ENCODE assay signal across 1 cellular context in genomic region chr10:103545366-103545765, GRCh38.
TF ChIP-seq lines count a peak whose summit lies in the region.

No MANE protein-coding gene starts in this region.

TF ChIP-seq in SK-N-SH, 30 proteins besides CTCF, POLR2A, EP300 and RAD21 (continued from another document):
- TF ChIP-seq, protein P1, sequence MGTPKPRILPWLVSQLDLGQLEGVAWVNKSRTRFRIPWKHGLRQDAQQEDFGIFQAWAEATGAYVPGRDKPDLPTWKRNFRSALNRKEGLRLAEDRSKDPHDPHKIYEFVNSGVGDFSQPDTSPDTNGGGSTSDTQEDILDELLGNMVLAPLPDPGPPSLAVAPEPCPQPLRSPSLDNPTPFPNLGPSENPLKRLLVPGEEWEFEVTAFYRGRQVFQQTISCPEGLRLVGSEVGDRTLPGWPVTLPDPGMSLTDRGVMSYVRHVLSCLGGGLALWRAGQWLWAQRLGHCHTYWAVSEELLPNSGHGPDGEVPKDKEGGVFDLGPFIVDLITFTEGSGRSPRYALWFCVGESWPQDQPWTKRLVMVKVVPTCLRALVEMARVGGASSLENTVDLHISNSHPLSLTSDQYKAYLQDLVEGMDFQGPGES (IDR thresholded peaks at IDR 0.05; ENCODE audit: low read depth, low read length): no peak
- TF ChIP-seq SMC3 (IDR thresholded peaks at IDR 0.05; ENCODE audit: low read depth, low read length) (no peak), RCOR1 (IDR thresholded peaks at IDR 0.05; ENCODE audit: low read length) (no peak), TAF1 (IDR thresholded peaks at IDR 0.05; ENCODE audit: borderline replicate concordance, low read depth, low read length) (no peak), FOSL2 (IDR thresholded peaks at IDR 0.05; ENCODE audit: borderline replicate concordance, low read depth) (no peak), SIN3A (IDR thresholded peaks at IDR 0.05; ENCODE audit: borderline replicate concordance, low read depth, low read length) (no peak), MAX (IDR thresholded peaks at IDR 0.05; ENCODE audit: low read depth) (no peak), NFIC (IDR thresholded peaks at IDR 0.05; ENCODE audit: borderline replicate concordance) (no peak), MEF2A (IDR thresholded peaks at IDR 0.05; ENCODE audit: borderline replicate concordance, low read depth) (no peak), EZH2phosphoT487 (IDR thresholded peaks at IDR 0.05; ENCODE audit: borderline replicate concordance, low read depth) (no peak), ZBTB33 (IDR thresholded peaks at IDR 0.05; ENCODE audit: borderline replicate concordance, low read depth) (no peak)
- TF ChIP-seq, protein P2, sequence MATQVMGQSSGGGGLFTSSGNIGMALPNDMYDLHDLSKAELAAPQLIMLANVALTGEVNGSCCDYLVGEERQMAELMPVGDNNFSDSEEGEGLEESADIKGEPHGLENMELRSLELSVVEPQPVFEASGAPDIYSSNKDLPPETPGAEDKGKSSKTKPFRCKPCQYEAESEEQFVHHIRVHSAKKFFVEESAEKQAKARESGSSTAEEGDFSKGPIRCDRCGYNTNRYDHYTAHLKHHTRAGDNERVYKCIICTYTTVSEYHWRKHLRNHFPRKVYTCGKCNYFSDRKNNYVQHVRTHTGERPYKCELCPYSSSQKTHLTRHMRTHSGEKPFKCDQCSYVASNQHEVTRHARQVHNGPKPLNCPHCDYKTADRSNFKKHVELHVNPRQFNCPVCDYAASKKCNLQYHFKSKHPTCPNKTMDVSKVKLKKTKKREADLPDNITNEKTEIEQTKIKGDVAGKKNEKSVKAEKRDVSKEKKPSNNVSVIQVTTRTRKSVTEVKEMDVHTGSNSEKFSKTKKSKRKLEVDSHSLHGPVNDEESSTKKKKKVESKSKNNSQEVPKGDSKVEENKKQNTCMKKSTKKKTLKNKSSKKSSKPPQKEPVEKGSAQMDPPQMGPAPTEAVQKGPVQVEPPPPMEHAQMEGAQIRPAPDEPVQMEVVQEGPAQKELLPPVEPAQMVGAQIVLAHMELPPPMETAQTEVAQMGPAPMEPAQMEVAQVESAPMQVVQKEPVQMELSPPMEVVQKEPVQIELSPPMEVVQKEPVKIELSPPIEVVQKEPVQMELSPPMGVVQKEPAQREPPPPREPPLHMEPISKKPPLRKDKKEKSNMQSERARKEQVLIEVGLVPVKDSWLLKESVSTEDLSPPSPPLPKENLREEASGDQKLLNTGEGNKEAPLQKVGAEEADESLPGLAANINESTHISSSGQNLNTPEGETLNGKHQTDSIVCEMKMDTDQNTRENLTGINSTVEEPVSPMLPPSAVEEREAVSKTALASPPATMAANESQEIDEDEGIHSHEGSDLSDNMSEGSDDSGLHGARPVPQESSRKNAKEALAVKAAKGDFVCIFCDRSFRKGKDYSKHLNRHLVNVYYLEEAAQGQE (IDR thresholded peaks at IDR 0.05; ENCODE audit: low read depth, low read length): no peak
